1 cellular context compared by ENCODE assay signal in the genomic region with DNA sequence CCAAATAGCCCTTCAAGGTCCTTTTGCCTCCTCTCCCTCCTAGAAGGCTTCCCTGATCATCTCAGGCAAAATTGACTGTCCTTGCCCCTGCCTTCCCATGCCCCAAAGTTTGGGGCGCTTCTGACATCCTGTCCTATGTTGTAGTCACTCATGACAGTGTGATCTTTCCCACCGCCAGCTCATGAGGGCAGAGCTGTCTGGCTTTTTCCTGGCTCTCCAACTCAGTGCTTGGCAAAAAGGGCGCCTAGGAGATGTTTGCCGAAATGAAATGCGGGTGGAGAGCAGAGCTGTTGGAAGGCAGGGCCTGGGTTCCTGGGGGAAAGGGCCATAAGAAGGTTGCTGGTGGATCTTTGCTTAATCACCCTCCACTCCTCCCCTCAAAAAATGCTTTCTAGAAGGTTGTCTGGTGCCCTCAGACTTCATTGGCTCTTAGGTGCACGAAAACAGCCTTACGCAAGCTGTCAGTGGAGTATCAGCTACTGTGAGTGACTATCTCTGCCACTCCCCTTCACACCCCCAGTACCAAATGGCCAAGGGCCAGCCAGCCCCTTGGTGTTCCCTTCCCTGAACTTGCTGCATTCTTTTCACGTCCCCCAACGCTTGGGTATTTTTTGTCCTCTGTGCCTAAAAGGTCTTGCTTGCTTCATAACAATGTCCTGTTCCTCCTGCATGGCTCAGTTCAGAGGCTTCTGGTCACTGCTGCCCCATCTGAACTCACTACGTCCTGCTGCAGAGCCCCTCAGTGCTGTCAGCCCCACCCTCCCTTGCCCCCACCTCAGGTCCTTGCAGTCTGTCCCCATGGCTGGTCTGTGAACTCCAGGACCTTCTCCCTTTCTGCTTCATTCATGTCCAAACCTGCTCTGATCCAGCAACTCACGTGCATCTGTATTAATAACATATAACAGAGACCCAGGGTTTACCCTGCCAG.
TF ChIP-seq lines count a peak whose summit lies in the region.

No MANE protein-coding gene starts in this region.

TF ChIP-seq in H1, 55 proteins besides CTCF, POLR2A, EP300 and RAD21:
- TF ChIP-seq MAX (IDR thresholded peaks at IDR 0.05) (no peak), POLR2AphosphoS5 (IDR thresholded peaks at IDR 0.05; ENCODE audit: low read depth, low read length) (no peak), PHF8 (conservative IDR thresholded peaks at IDR 0.05; ENCODE audit: low read depth, low read length) (no peak), JUN (IDR thresholded peaks at IDR 0.05; ENCODE audit: low read depth, low read length) (no peak), SAP30 (IDR thresholded peaks at IDR 0.05; ENCODE audit: insufficient read depth, insufficient replicate concordance, low read length) (no peak), RBBP5 (IDR thresholded peaks at IDR 0.05; ENCODE audit: borderline replicate concordance, low read depth, low read length) (no peak)
- TF ChIP-seq, protein P1, sequence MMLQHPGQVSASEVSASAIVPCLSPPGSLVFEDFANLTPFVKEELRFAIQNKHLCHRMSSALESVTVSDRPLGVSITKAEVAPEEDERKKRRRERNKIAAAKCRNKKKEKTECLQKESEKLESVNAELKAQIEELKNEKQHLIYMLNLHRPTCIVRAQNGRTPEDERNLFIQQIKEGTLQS (IDR thresholded peaks at IDR 0.05; ENCODE audit: insufficient read depth, low read depth, low read length) = no peak
